Comparison of ENCODE assay signal across 29 cellular contexts in the genomic region with DNA sequence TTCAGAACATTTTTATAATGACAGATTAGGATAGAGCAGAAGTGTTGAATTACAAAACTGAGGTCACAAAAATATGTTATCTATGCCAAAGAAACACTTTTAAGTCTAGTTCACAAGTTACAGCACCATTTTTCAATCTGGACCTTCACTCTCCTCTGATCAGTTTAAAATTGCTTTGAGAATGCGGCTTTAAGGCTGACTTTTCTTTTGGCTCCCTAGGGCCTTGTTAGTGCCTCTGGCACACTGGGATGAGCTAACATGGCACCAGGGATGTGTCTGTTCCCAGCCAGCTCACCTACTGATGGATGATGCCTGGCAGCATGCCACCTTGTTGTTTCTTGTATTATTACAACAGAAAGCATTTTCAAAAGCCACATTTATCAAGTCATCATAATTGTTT. TPM values are rescaled to one million over a fixed set of nuclear protein-coding genes. Genes with fewer than 3 reads are reported as not detected.
DNase-seq lines count a peak whose midpoint lies in the region; ATAC-seq and TF ChIP-seq lines count a peak whose summit lies in the region.
"Had no signal": no experiment of that assay in that cellular context is flagged by ENCODE, and none has a peak within 500 bp of the region (broad histone marks: within the 10 kb centered on the region; RNA-seq: fewer than 3 reads in every experiment).

No MANE protein-coding gene starts in this region.

- H3K27ac ChIP-seq in adrenal gland, result no peak overlapping the region
- H3K27ac ChIP-seq: ascending aorta, neutrophil, RWPE1, skin epidermis had no signal

- H3K4me3 ChIP-seq in BE2C (ENCODE audit: low read depth, low read length), result no peak overlapping the region
- no peak overlapping the region for H3K4me3 ChIP-seq in adrenal gland
- H3K4me3 ChIP-seq: ascending aorta, skin epidermis, uterus had no signal

- H3K4me1 ChIP-seq in BE2C, result no peaks in the 10 kb centered on the region
- no peaks in the 10 kb centered on the region for H3K4me1 ChIP-seq in adrenal gland (replicated peaks in 1 of 2)
- H3K4me1 ChIP-seq: uterus had no signal

- TF ChIP-seq CTCF in BE2C (IDR thresholded peaks at IDR 0.05; ENCODE audit: low read depth, low read length), result no peak
- TF ChIP-seq CTCF in adrenal gland (IDR thresholded peaks at IDR 0.05), result no peak

- H3K36me3 Mint-ChIP-seq in activated naive CD4-positive, alpha-beta T cell treated with anti-CD3 and anti-CD28 coated beads, Interleukin-2, amount 50 U/mL, for 72 hours, result no peaks in the 10 kb centered on the region
- H3K36me3 Mint-ChIP-seq: activated naive CD4-positive, alpha-beta T cell treated with anti-CD3 and anti-CD28 coated beads, Interleukin-2, amount 50 U/mL, for 24 hours; CD4-positive, CD25-positive, alpha-beta regulatory T cell; immature natural killer cell; memory B cell had no signal

- H3K27me3 ChIP-seq in BE2C, result no peaks in the 10 kb centered on the region
- no peaks in the 10 kb centered on the region for H3K27me3 ChIP-seq in adrenal gland
- H3K27me3 ChIP-seq: ascending aorta, neutrophil, uterus had no signal

- H3K36me3 ChIP-seq in BE2C (no peaks in the 10 kb centered on the region), adrenal gland (replicated peaks in 1 of 2) (no peaks in the 10 kb centered on the region)
- H3K36me3 ChIP-seq: ascending aorta, neutrophil, uterus had no signal

- DNase-seq in BE2C, result peak; percentile 52
- peak; percentile 15 for DNase-seq in EH (ENCODE audit: low read depth)
- peak in 4 of 7 donors; percentile 10 to 32 (median 28) for DNase-seq in adrenal gland
- peak; percentile 27 for DNase-seq in iris pigment epithelial cell (ENCODE audit: low read depth)
- no peak for DNase-seq in stimulated activated CD4-positive, alpha-beta T cell treated with anti-CD3 and anti-CD28 coated beads, Interleukin-4, amount 100 ng/mL, for 4 hours
- no peak for DNase-seq in activated naive CD4-positive, alpha-beta T cell treated with anti-CD3 and anti-CD28 coated beads, Interleukin-2, amount 50 U/mL, for 72 hours (ENCODE audit: low spot score in 2 of 2)
- DNase-seq: activated CD4-positive, alpha-beta memory T cell treated with anti-CD3 and anti-CD28 coated beads, Interleukin-2, amount 10 ng/mL, durations not matched to agents 7 days and 5 days; activated CD4-positive, alpha-beta T cell treated with anti-CD3 and anti-CD28 coated beads for 1 hour; caudate nucleus; CD4-positive, CD25-positive, alpha-beta regulatory T cell; cortex of kidney; effector memory CD8-positive, alpha-beta T cell; hypothalamus; immature natural killer cell; Kasumi-1; NCI-H774; stimulated activated CD8-positive, alpha-beta memory T cell treated with anti-CD3 and anti-CD28 coated beads, Interleukin-4, amount 100 ng/mL, for 48 hours; stimulated activated naive CD8-positive, alpha-beta T cell treated with anti-CD3 and anti-CD28 coated beads, Interleukin-15, amount 100 ng/mL, for 72 hours; uterus had no signal

- peaks cover 3 to 4% of the 10 kb centered on the region in 2 donors for H3K9me3 Mint-ChIP-seq in activated naive CD4-positive, alpha-beta T cell treated with anti-CD3 and anti-CD28 coated beads, Interleukin-2, amount 50 U/mL, for 72 hours
- H3K9me3 Mint-ChIP-seq: activated CD4-positive, alpha-beta memory T cell treated with anti-CD3 and anti-CD28 coated beads, Interleukin-2, amount 10 ng/mL, durations not matched to agents 7 days and 5 days; activated naive CD4-positive, alpha-beta T cell treated with anti-CD3 and anti-CD28 coated beads, Interleukin-2, amount 50 U/mL, for 24 hours; activated T-helper 17 cell treated with anti-CD3 and anti-CD28 coated beads, Interleukin-2, amount 50 U/mL, for 72 hours had no signal

- H3K27ac Mint-ChIP-seq in activated naive CD4-positive, alpha-beta T cell treated with anti-CD3 and anti-CD28 coated beads, Interleukin-2, amount 50 U/mL, for 72 hours, result no peak overlapping the region
- H3K27ac Mint-ChIP-seq: activated CD4-positive, alpha-beta memory T cell treated with anti-CD3 and anti-CD28 coated beads, Interleukin-2, amount 10 ng/mL, durations not matched to agents 7 days and 5 days; activated naive CD4-positive, alpha-beta T cell treated with anti-CD3 and anti-CD28 coated beads, Interleukin-2, amount 50 U/mL, for 24 hours; activated T-helper 17 cell treated with anti-CD3 and anti-CD28 coated beads, Interleukin-2, amount 50 U/mL, for 72 hours; CD4-positive, CD25-positive, alpha-beta regulatory T cell; effector memory CD8-positive, alpha-beta T cell; immature natural killer cell; memory B cell; stimulated activated naive CD8-positive, alpha-beta T cell treated with anti-CD3 and anti-CD28 coated beads, Interleukin-15, amount 100 ng/mL, for 72 hours; T-helper 1 cell treated with Interleukin-12 subunit alpha and Interleukin-12 subunit beta and Interleukin-4 antibody, amounts not matched to agents 30 μg/mL and 1 μg/mL, for 36 hours had no signal

- no peak for TF ChIP-seq POLR2A in adrenal gland (IDR thresholded peaks at IDR 0.05)

- no peaks in the 10 kb centered on the region; the same call in 1 of the 2 replicates for H3K9me3 ChIP-seq in BE2C
- no peaks in the 10 kb centered on the region for H3K9me3 ChIP-seq in adrenal gland (replicated peaks in 1 of 3)
- H3K9me3 ChIP-seq: ascending aorta, neutrophil, uterus had no signal

- intact Hi-C loops in adrenal gland (cut with DNase I), result no loop called here

- WGBS in adrenal gland, 4 donors, result 75 to 95% (median 88%) methylated on average over 1 of the region's 1 CpG

- no peak for ATAC-seq in GM21526 (IDR thresholded peaks at IDR 0.05; ENCODE audit: low FRiP score, unreplicated experiment)
- ATAC-seq in activated naive CD4-positive, alpha-beta T cell treated with anti-CD3 and anti-CD28 coated beads, Interleukin-2, amount 50 U/mL, for 72 hours, result no peak
- ATAC-seq: activated T-helper 17 cell treated with anti-CD3 and anti-CD28 coated beads, Interleukin-2, amount 50 U/mL, for 72 hours; effector memory CD8-positive, alpha-beta T cell; esophagus mucosa; stimulated activated naive CD8-positive, alpha-beta T cell treated with anti-CD3 and anti-CD28 coated beads, Interleukin-15, amount 100 ng/mL, for 72 hours had no signal

RNA-seq across cellular contexts. Expression of a gene that starts 46.4 kb away (rescaled TPM):
- polyA plus RNA-seq in BE2C (2012; ENCODE audit: insufficient read depth, insufficient read length, low read depth), result 0.29 TPM
- 10 to 100 TPM; 13.3 to 38.1 (median 27.1) TPM for total RNA-seq in adrenal gland
- polyA plus RNA-seq in adrenal gland, result 1 to 10 TPM; 4.9 to 9.9 (median 8.0) TPM
- not detected for total RNA-seq in activated naive CD4-positive, alpha-beta T cell treated with anti-CD3 and anti-CD28 coated beads, Interleukin-2, amount 50 U/mL, for 72 hours
- total RNA-seq: activated CD4-positive, alpha-beta memory T cell treated with anti-CD3 and anti-CD28 coated beads, Interleukin-2, amount 10 ng/mL, durations not matched to agents 7 days and 5 days; activated T-helper 17 cell treated with anti-CD3 and anti-CD28 coated beads, Interleukin-2, amount 50 U/mL, for 72 hours; CD4-positive, CD25-positive, alpha-beta regulatory T cell had no signal
- polyA plus RNA-seq: CD4-positive, CD25-positive, alpha-beta regulatory T cell; immature natural killer cell had no signal

Comparison
In these comparisons a context has a peak if more than half of its experiments do, and no peak if none do; other contexts are left out.
1. DNase-seq: peak in BE2C (single experiment), EH (single experiment), adrenal gland (4 of 7) and iris pigment epithelial cell (single experiment); none in stimulated activated CD4-positive, alpha-beta T cell treated with anti-CD3 and anti-CD28 coated beads, Interleukin-4, amount 100 ng/mL, for 4 hours (0 of 2) and activated naive CD4-positive, alpha-beta T cell treated with anti-CD3 and anti-CD28 coated beads, Interleukin-2, amount 50 U/mL, for 72 hours (0 of 2).
2. RNA of a gene that starts 46.4 kb away (total RNA-seq): 13.3 to 38.1 TPM in adrenal gland; not detected in activated naive CD4-positive, alpha-beta T cell treated with anti-CD3 and anti-CD28 coated beads, Interleukin-2, amount 50 U/mL, for 72 hours; every median in the first group is over 10 times any median in the second.